ENCODE assay signal across 21 cellular contexts in the genomic region with DNA sequence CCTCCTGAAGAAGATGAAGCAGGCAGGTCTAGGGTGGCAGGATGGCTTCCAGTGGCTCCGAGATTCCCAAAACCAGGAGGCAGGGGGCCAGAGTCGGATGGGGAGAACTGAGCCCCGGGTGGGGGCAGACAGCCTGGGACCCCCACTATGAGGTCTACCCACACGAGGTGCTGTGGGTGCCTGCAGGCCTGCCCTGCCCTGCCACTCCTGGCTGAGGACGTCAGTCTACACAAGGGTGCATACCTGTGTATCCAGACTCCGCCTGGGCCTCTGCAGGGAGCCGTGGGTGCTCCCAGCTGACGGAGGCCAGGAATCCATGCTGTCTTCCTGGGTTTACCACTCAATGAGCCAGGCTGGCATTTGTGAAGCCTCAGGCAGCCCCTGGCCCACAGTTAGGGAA.
"Had no signal": no experiment of that assay in that cellular context is flagged by ENCODE, and none has a peak within 500 bp of the region (broad histone marks: within the 10 kb centered on the region; RNA-seq: fewer than 3 reads in every experiment).

No MANE protein-coding gene starts in this region.

- H3K4me2 ChIP-seq: hepatocyte had no signal

- ATAC-seq: foreskin keratinocyte, gastroesophageal sphincter, heart left ventricle, left colon, left lobe of liver, left ventricle myocardium superior had no signal

- H2AFZ ChIP-seq: hepatocyte had no signal

- H3K4me3 Mint-ChIP-seq: immature natural killer cell had no signal

- H3K9me3 Mint-ChIP-seq: immature natural killer cell had no signal

- H3K27ac Mint-ChIP-seq: immature natural killer cell had no signal

- H3K4me3 ChIP-seq: coronary artery, dorsolateral prefrontal cortex, esophagus muscularis mucosa, gastroesophageal sphincter, heart left ventricle, hepatocyte, lower lobe of right lung had no signal

- DNase-seq: dermis blood vessel endothelial cell; dorsolateral prefrontal cortex; effector CD4-positive, alpha-beta T cell; effector memory CD4-positive, alpha-beta T cell; foreskin keratinocyte; heart left ventricle; hypothalamus; immature natural killer cell; islet precursor cell; kidney; kidney glomerular epithelial cell; left colon; left ventricle myocardium superior; lower lobe of right lung; mesenchymal stem cell; midbrain had no signal

- H3K27me3 ChIP-seq: foreskin keratinocyte, hepatocyte had no signal

- H3K36me3 Mint-ChIP-seq: immature natural killer cell had no signal

- H3K27ac ChIP-seq: coronary artery, dorsolateral prefrontal cortex, esophagus muscularis mucosa, foreskin keratinocyte, gastroesophageal sphincter, heart left ventricle, hepatocyte, lower lobe of right lung had no signal

- H3K4me1 Mint-ChIP-seq: immature natural killer cell had no signal

- H3K36me3 ChIP-seq: esophagus muscularis mucosa, gastroesophageal sphincter, heart left ventricle, lower lobe of right lung had no signal

- H3K4me1 ChIP-seq: foreskin keratinocyte, lower lobe of right lung had no signal

- H3K9me3 ChIP-seq: esophagus muscularis mucosa, gastroesophageal sphincter, heart left ventricle, lower lobe of right lung had no signal
